In genomic region chr12:26614217-26614616, GRCh38 we compare ENCODE assay signal across 10 cellular contexts.
DNase-seq lines count a peak whose midpoint lies in the region; ATAC-seq and TF ChIP-seq lines count a peak whose summit lies in the region.
"Had no signal": no experiment of that assay in that cellular context is flagged by ENCODE, and none has a peak within 500 bp of the region (broad histone marks: within the 10 kb centered on the region; RNA-seq: fewer than 3 reads in every experiment).

No MANE protein-coding gene starts in this region.

- no peaks in the 10 kb centered on the region for H3K4me1 ChIP-seq in Karpas-422 (ENCODE audit: low read length)
- no peaks in the 10 kb centered on the region for H3K4me1 ChIP-seq in transverse colon

- no peak overlapping the region for H3K4me3 Mint-ChIP-seq in activated naive CD8-positive, alpha-beta T cell treated with anti-CD3 and anti-CD28 coated beads, Interleukin-2, amount 50 U/mL, for 24 hours
- H3K4me3 Mint-ChIP-seq: natural killer cell treated with Interleukin-12 subunit alpha and Interleukin-12 subunit beta and Interleukin-15 and Interleukin-18, amount 100 ng/mL, for 72 hours had no signal

- H3K27me3 ChIP-seq in Karpas-422 (ENCODE audit: low read length) (no peaks in the 10 kb centered on the region), transverse colon (no peaks in the 10 kb centered on the region)

- no peak overlapping the region for H3K4me3 ChIP-seq in Karpas-422 (ENCODE audit: low read length)
- no peak overlapping the region for H3K4me3 ChIP-seq in transverse colon
- H3K4me3 ChIP-seq: SK-N-MC had no signal

- no peak overlapping the region for H3K27ac Mint-ChIP-seq in activated naive CD8-positive, alpha-beta T cell treated with anti-CD3 and anti-CD28 coated beads, Interleukin-2, amount 50 U/mL, for 24 hours

- H4K20me1 ChIP-seq in Karpas-422 (ENCODE audit: insufficient read depth, low read depth, low read length): no peaks in the 10 kb centered on the region

- peak; percentile 34 to 44 (median 40) for TF ChIP-seq CTCF in transverse colon (IDR thresholded peaks at IDR 0.05)

- in situ Hi-C loops in transverse colon (cut with MboI; ENCODE audit: low pct_ligation_motif_present in 1 of 4, low pct_unique_long_range_greater_than_20kb in 1 of 4, low sequenced_read_pairs in 3 of 4): no loop called here

- H2AFZ ChIP-seq in Karpas-422 (ENCODE audit: low read length): no peak overlapping the region

- H3K79me2 ChIP-seq in Karpas-422 (ENCODE audit: low read length): peaks cover 2% of the 10 kb centered on the region; the same call in 1 of the 2 replicates

- H3K27me3 Mint-ChIP-seq in activated naive CD8-positive, alpha-beta T cell treated with anti-CD3 and anti-CD28 coated beads, Interleukin-2, amount 50 U/mL, for 24 hours: no peaks in the 10 kb centered on the region
- H3K27me3 Mint-ChIP-seq: natural killer cell treated with Interleukin-12 subunit alpha and Interleukin-12 subunit beta and Interleukin-15 and Interleukin-18, amount 100 ng/mL, for 72 hours had no signal

- no peak for TF ChIP-seq POLR2A in transverse colon (IDR thresholded peaks at IDR 0.05)

- no peaks in the 10 kb centered on the region for H3K9me2 ChIP-seq in Karpas-422 (replicated peaks; ENCODE audit: insufficient read depth, low read length)

- H3K9ac ChIP-seq in Karpas-422 (ENCODE audit: low read length): no peak overlapping the region

- H3K27ac ChIP-seq in Karpas-422 (ENCODE audit: low read length) (no peak overlapping the region), transverse colon (no peak overlapping the region)
- H3K27ac ChIP-seq: SK-N-MC had no signal

- H3K4me1 Mint-ChIP-seq in activated naive CD8-positive, alpha-beta T cell treated with anti-CD3 and anti-CD28 coated beads, Interleukin-2, amount 50 U/mL, for 24 hours: no peaks in the 10 kb centered on the region

- H3K36me3 ChIP-seq in Karpas-422 (ENCODE audit: insufficient read depth, low read length) (peaks cover 5% of the 10 kb centered on the region; the same call in 1 of the 2 replicates), transverse colon (no peaks in the 10 kb centered on the region)

- H3K36me3 Mint-ChIP-seq in activated naive CD8-positive, alpha-beta T cell treated with anti-CD3 and anti-CD28 coated beads, Interleukin-2, amount 50 U/mL, for 24 hours (ENCODE audit: low read depth): peaks cover 8% of the 10 kb centered on the region
- H3K36me3 Mint-ChIP-seq: natural killer cell treated with Interleukin-12 subunit alpha and Interleukin-12 subunit beta and Interleukin-15 and Interleukin-18, amount 100 ng/mL, for 72 hours had no signal

- ATAC-seq in activated naive CD8-positive, alpha-beta T cell treated with anti-CD3 and anti-CD28 coated beads, Interleukin-2, amount 50 U/mL, for 24 hours: peak; percentile 54
- ATAC-seq in GM19397 (IDR thresholded peaks at IDR 0.05; ENCODE audit: unreplicated experiment) (no peak), HG02973 (IDR thresholded peaks at IDR 0.05; ENCODE audit: unreplicated experiment) (no peak)

- no peaks in the 10 kb centered on the region for H3K9me3 Mint-ChIP-seq in activated naive CD8-positive, alpha-beta T cell treated with anti-CD3 and anti-CD28 coated beads, Interleukin-2, amount 50 U/mL, for 24 hours
- H3K9me3 Mint-ChIP-seq: natural killer cell treated with Interleukin-12 subunit alpha and Interleukin-12 subunit beta and Interleukin-15 and Interleukin-18, amount 100 ng/mL, for 72 hours had no signal

- intact Hi-C loops in transverse colon (cut with DNase I; ENCODE audit: low total_unique reads): no loop called here

- H3K4me2 ChIP-seq in Karpas-422 (ENCODE audit: low read depth, low read length, poor library complexity, severe bottlenecking): no peak overlapping the region

- DNase-seq in ELR (ENCODE audit: low read depth) (peak; percentile 55), Karpas-422 (peak; percentile 61), iPS-NIHi11 (ENCODE audit: low spot score) (peak; percentile 43), transverse colon (peak; percentile 14), NCI-H2029 treated with DMSO at 0.1 percent for 48 hours (lab: John Stamatoyannopoulos, UW) (no peak)
- peak; percentile 18 for DNase-seq in activated naive CD8-positive, alpha-beta T cell treated with anti-CD3 and anti-CD28 coated beads, Interleukin-2, amount 50 U/mL, for 24 hours

- no peak for TF ChIP-seq EP300 in transverse colon (IDR thresholded peaks at IDR 0.05; ENCODE audit: low read depth)

- 21 to 24% methylated on average over 2 of the region's 2 CpGs for WGBS in transverse colon (ENCODE audit: low coverage in 1 of 2), 2 donors

- H3K9me3 ChIP-seq in Karpas-422 (ENCODE audit: low read length) (no peaks in the 10 kb centered on the region), transverse colon (no peaks in the 10 kb centered on the region)
